Comparison of ENCODE assay signal across 22 cellular contexts in genomic region chr4:184292465-184292867, GRCh38.
"Had no signal": no experiment of that assay in that cellular context is flagged by ENCODE, and none has a peak within 500 bp of the region (broad histone marks: within the 10 kb centered on the region; RNA-seq: fewer than 3 reads in every experiment).

No MANE protein-coding gene starts in this region.

- H3K4me1 ChIP-seq: prostate gland had no signal

- H3K27ac Mint-ChIP-seq: activated CD4-positive, alpha-beta memory T cell treated with anti-CD3 and anti-CD28 coated beads for 36 hours; activated CD4-positive, alpha-beta T cell treated with anti-CD3 and anti-CD28 coated beads for 36 hours; activated naive CD8-positive, alpha-beta T cell treated with anti-CD3 and anti-CD28 coated beads for 36 hours; natural killer cell; T-cell; T-helper 2 cell treated with Interferon-gamma antibody and Interleukin-4, amounts not matched to agents 5 μg/mL and 100 μg/mL, for 36 hours had no signal

- H3K36me3 ChIP-seq: heart right ventricle, lower lobe of right lung, ovary, prostate gland, spleen, thoracic aorta, upper lobe of right lung, WERI-Rb-1 had no signal

- FAIRE-seq: endometrium, keratinocyte had no signal

- DNase-seq: activated CD4-positive, alpha-beta memory T cell treated with anti-CD3 and anti-CD28 coated beads for 36 hours; activated CD4-positive, alpha-beta T cell treated with anti-CD3 and anti-CD28 coated beads for 36 hours; activated naive CD4-positive, alpha-beta T cell treated with Interleukin-2 at 50 U/mL for 16 hours; activated naive CD8-positive, alpha-beta T cell treated with anti-CD3 and anti-CD28 coated beads for 36 hours; effector CD4-positive, alpha-beta T cell; foreskin fibroblast; heart right ventricle; lower lobe of right lung; natural killer cell; ovary; spleen; stimulated activated CD4-positive, alpha-beta T cell treated with anti-CD3 and anti-CD28 coated beads, Interleukin-4, amount 100 ng/mL, for 1 hour; stimulated activated naive CD4-positive, alpha-beta T cell; T-cell; upper lobe of right lung; WERI-Rb-1 had no signal

- H3K9me3 ChIP-seq: lower lobe of right lung, ovary, prostate gland, upper lobe of right lung had no signal

- H3K27me3 ChIP-seq: heart right ventricle, ovary, spleen, upper lobe of right lung had no signal

- H3K27ac ChIP-seq: lower lobe of right lung, ovary, thoracic aorta, upper lobe of right lung, WERI-Rb-1 had no signal

- H3K4me3 ChIP-seq: heart right ventricle, lower lobe of right lung, ovary, prostate gland, thoracic aorta, upper lobe of right lung had no signal

- H3K4me3 Mint-ChIP-seq: activated CD4-positive, alpha-beta memory T cell treated with anti-CD3 and anti-CD28 coated beads for 36 hours; activated CD4-positive, alpha-beta T cell treated with anti-CD3 and anti-CD28 coated beads for 36 hours; activated naive CD8-positive, alpha-beta T cell treated with anti-CD3 and anti-CD28 coated beads for 36 hours; natural killer cell; T-cell; T-helper 2 cell treated with Interferon-gamma antibody and Interleukin-4, amounts not matched to agents 5 μg/mL and 100 μg/mL, for 36 hours had no signal

- H3K9me3 Mint-ChIP-seq: activated CD4-positive, alpha-beta memory T cell treated with anti-CD3 and anti-CD28 coated beads for 36 hours; activated naive CD8-positive, alpha-beta T cell treated with anti-CD3 and anti-CD28 coated beads for 36 hours; natural killer cell; T-cell; T-helper 2 cell treated with Interferon-gamma antibody and Interleukin-4, amounts not matched to agents 5 μg/mL and 100 μg/mL, for 36 hours had no signal

- H3K36me3 Mint-ChIP-seq: activated CD4-positive, alpha-beta memory T cell treated with anti-CD3 and anti-CD28 coated beads for 36 hours; activated naive CD8-positive, alpha-beta T cell treated with anti-CD3 and anti-CD28 coated beads for 36 hours; natural killer cell; T-cell had no signal

- ATAC-seq: activated CD4-positive, alpha-beta T cell treated with anti-CD3 and anti-CD28 coated beads for 36 hours; heart right ventricle; left lobe of liver; lower lobe of right lung; natural killer cell; T-cell; upper lobe of right lung had no signal
